Comparison of ENCODE assay signal across 13 cellular contexts in the genomic region with DNA sequence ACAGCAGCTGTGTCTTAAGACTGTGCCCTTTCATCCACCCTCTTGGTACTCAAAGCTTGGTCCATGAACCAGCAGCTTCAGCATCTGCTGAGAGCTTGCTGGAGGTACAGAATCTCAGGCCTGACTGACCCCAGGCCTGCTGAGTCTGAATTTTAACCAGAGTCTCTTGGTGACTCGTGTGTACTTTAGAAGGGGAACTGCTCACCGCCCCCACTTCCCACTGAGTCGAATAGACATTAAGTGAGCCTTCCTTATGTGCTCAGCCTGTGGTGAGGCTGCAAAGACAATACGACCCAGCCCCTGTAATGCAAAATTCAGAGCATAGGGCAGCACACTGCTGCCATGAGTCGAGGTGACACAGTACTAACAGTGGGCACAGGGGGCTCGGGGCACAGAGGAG.
DNase-seq lines count a peak whose midpoint lies in the region; ATAC-seq and TF ChIP-seq lines count a peak whose summit lies in the region.
"Had no signal": no experiment of that assay in that cellular context is flagged by ENCODE, and none has a peak within 500 bp of the region (broad histone marks: within the 10 kb centered on the region; RNA-seq: fewer than 3 reads in every experiment).

No MANE protein-coding gene starts in this region.

- H3K27me3 Mint-ChIP-seq in T-helper 2 cell treated with Interferon-gamma antibody and Interleukin-4, amounts not matched to agents 5 μg/mL and 100 μg/mL, for 36 hours (ENCODE audit: low read depth), result no peaks in the 10 kb centered on the region
- no peaks in the 10 kb centered on the region for H3K27me3 Mint-ChIP-seq in stimulated activated memory B cell treated with anti-CD40 and anti-IgM and Interleukin-4, amounts not matched to agents 10 μg/mL and 1 μg/mL and 100 μg/mL, for 72 hours
- H3K27me3 Mint-ChIP-seq: dendritic cell treated with granulocyte-macrophage colony-stimulating factor and Interleukin-4, amounts not matched to agents 40 ng/mL and 50 ng/mL, for 4 days had no signal

- H3K27ac ChIP-seq in gastrocnemius medialis, result no peak overlapping the region
- H3K27ac ChIP-seq: adrenal gland had no signal

- H3K9me3 Mint-ChIP-seq in T-helper 2 cell treated with Interferon-gamma antibody and Interleukin-4, amounts not matched to agents 5 μg/mL and 100 μg/mL, for 36 hours, result no peaks in the 10 kb centered on the region
- no peaks in the 10 kb centered on the region for H3K9me3 Mint-ChIP-seq in stimulated activated memory B cell treated with anti-CD40 and anti-IgM and Interleukin-4, amounts not matched to agents 10 μg/mL and 1 μg/mL and 100 μg/mL, for 72 hours
- H3K9me3 Mint-ChIP-seq: dendritic cell treated with granulocyte-macrophage colony-stimulating factor and Interleukin-4, amounts not matched to agents 40 ng/mL and 50 ng/mL, for 4 days; neural crest cell had no signal

- DNase-seq in T-helper 2 cell treated with Interferon-gamma antibody and Interleukin-4, amounts not matched to agents 5 μg/mL and 100 μg/mL, for 36 hours (ENCODE audit: low spot score), result peak; percentile 31
- no peak for DNase-seq in T-helper 2 cell
- no peak for DNase-seq in gastrocnemius medialis
- no peak for DNase-seq in KBM-7
- no peak for DNase-seq in NCI-H1694 (lab: John Stamatoyannopoulos, UW)
- DNase-seq: 8988T, adrenal gland, SK-N-SH had no signal

- no peaks in the 10 kb centered on the region for H3K27me3 ChIP-seq in gastrocnemius medialis
- H3K27me3 ChIP-seq: adrenal gland had no signal

- TF ChIP-seq POLR2A in gastrocnemius medialis (IDR thresholded peaks at IDR 0.05), result no peak

- intact Hi-C loops in gastrocnemius medialis (cut with DNase I; ENCODE audit: low total_unique reads), result no loop called here

- no peak overlapping the region for H3K27ac Mint-ChIP-seq in T-helper 2 cell treated with Interferon-gamma antibody and Interleukin-4, amounts not matched to agents 5 μg/mL and 100 μg/mL, for 36 hours
- H3K27ac Mint-ChIP-seq in stimulated activated memory B cell treated with anti-CD40 and anti-IgM and Interleukin-4, amounts not matched to agents 10 μg/mL and 1 μg/mL and 100 μg/mL, for 72 hours, result no peak overlapping the region
- H3K27ac Mint-ChIP-seq: dendritic cell treated with granulocyte-macrophage colony-stimulating factor and Interleukin-4, amounts not matched to agents 40 ng/mL and 50 ng/mL, for 4 days had no signal

- H3K36me3 ChIP-seq in gastrocnemius medialis, result no peaks in the 10 kb centered on the region
- H3K36me3 ChIP-seq: adrenal gland had no signal

- ATAC-seq in HG02610 (IDR thresholded peaks at IDR 0.05; ENCODE audit: unreplicated experiment) (peak; percentile 54), HG03575 (IDR thresholded peaks at IDR 0.05; ENCODE audit: extremely low read depth, insufficient number of reproducible peaks, low FRiP score, unreplicated experiment) (peak; percentile 37), gastrocnemius medialis (no peak)
- peak; percentile 92 for ATAC-seq in stimulated activated memory B cell treated with anti-CD40 and anti-IgM and Interleukin-4, amounts not matched to agents 10 μg/mL and 1 μg/mL and 100 μg/mL, for 72 hours

- no peak overlapping the region for H3K4me3 ChIP-seq in gastrocnemius medialis
- H3K4me3 ChIP-seq: adrenal gland had no signal

- no peaks in the 10 kb centered on the region for H3K36me3 Mint-ChIP-seq in T-helper 2 cell treated with Interferon-gamma antibody and Interleukin-4, amounts not matched to agents 5 μg/mL and 100 μg/mL, for 36 hours (ENCODE audit: low read depth)
- peaks cover 8% of the 10 kb centered on the region for H3K36me3 Mint-ChIP-seq in stimulated activated memory B cell treated with anti-CD40 and anti-IgM and Interleukin-4, amounts not matched to agents 10 μg/mL and 1 μg/mL and 100 μg/mL, for 72 hours

- H3K4me1 ChIP-seq in gastrocnemius medialis, result no peaks in the 10 kb centered on the region
- H3K4me1 ChIP-seq: adrenal gland had no signal

- H3K4me3 Mint-ChIP-seq in T-helper 2 cell treated with Interferon-gamma antibody and Interleukin-4, amounts not matched to agents 5 μg/mL and 100 μg/mL, for 36 hours, result no peak overlapping the region
- no peak overlapping the region for H3K4me3 Mint-ChIP-seq in stimulated activated memory B cell treated with anti-CD40 and anti-IgM and Interleukin-4, amounts not matched to agents 10 μg/mL and 1 μg/mL and 100 μg/mL, for 72 hours
- H3K4me3 Mint-ChIP-seq: dendritic cell treated with granulocyte-macrophage colony-stimulating factor and Interleukin-4, amounts not matched to agents 40 ng/mL and 50 ng/mL, for 4 days; neural crest cell had no signal

- H3K9me3 ChIP-seq in gastrocnemius medialis, result no peaks in the 10 kb centered on the region
- H3K9me3 ChIP-seq: adrenal gland, SK-N-SH had no signal

- TF ChIP-seq CTCF in gastrocnemius medialis (IDR thresholded peaks at IDR 0.05 in 4 of 5, conservative IDR thresholded peaks at IDR 0.05 in 1 of 5), result no peak

- H3K4me1 Mint-ChIP-seq in T-helper 2 cell treated with Interferon-gamma antibody and Interleukin-4, amounts not matched to agents 5 μg/mL and 100 μg/mL, for 36 hours (ENCODE audit: low read depth), result no peaks in the 10 kb centered on the region
- peaks cover 5% of the 10 kb centered on the region for H3K4me1 Mint-ChIP-seq in stimulated activated memory B cell treated with anti-CD40 and anti-IgM and Interleukin-4, amounts not matched to agents 10 μg/mL and 1 μg/mL and 100 μg/mL, for 72 hours
- H3K4me1 Mint-ChIP-seq: neural crest cell had no signal

- in situ Hi-C loops in gastrocnemius medialis (cut with MboI; ENCODE audit: low sequenced_read_pairs in 4 of 4) (loop anchor here in 1 of 4 donors (25.0 kb wide), 1 partner anchor 650 kb away; no protein-coding TSS in a partner anchor), KBM-7 (cut with MboI; ENCODE audit: low pct_unique_long_range_greater_than_20kb, low sequenced_read_pairs) (no loop called here)

Comparison
In these comparisons a context has a peak if more than half of its experiments do, and no peak if none do; other contexts are left out.
1. ATAC-seq: peak in HG02610 (single experiment), HG03575 (single experiment) and stimulated activated memory B cell treated with anti-CD40 and anti-IgM and Interleukin-4, amounts not matched to agents 10 μg/mL and 1 μg/mL and 100 μg/mL, for 72 hours (single experiment); none in gastrocnemius medialis (0 of 2).